21 cellular contexts compared by ENCODE assay signal in genomic region chr16:17386229-17386628, GRCh38.
"Had no signal": no experiment of that assay in that cellular context is flagged by ENCODE, and none has a peak within 500 bp of the region (broad histone marks: within the 10 kb centered on the region; RNA-seq: fewer than 3 reads in every experiment).

No MANE protein-coding gene starts in this region.

- H3K27ac Mint-ChIP-seq: activated naive CD8-positive, alpha-beta T cell; mesothelial cell of epicardium; natural killer cell treated with Interleukin-12 subunit alpha and Interleukin-12 subunit beta and Interleukin-15 and Interleukin-18, amount 100 ng/mL, for 72 hours; stimulated activated naive CD8-positive, alpha-beta T cell treated with anti-CD3 and anti-CD28 coated beads, Interleukin-15, Interleukin-2, amounts not matched to agents 100 ng/mL and 50 ng/mL, for 24 hours had no signal

- H3K9me3 ChIP-seq: left lung, right atrium auricular region, suprapubic skin, vagina had no signal

- H3K4me3 Mint-ChIP-seq: activated naive CD8-positive, alpha-beta T cell; mesothelial cell of epicardium; natural killer cell treated with Interleukin-12 subunit alpha and Interleukin-12 subunit beta and Interleukin-15 and Interleukin-18, amount 100 ng/mL, for 72 hours; stimulated activated naive CD8-positive, alpha-beta T cell treated with anti-CD3 and anti-CD28 coated beads, Interleukin-15, Interleukin-2, amounts not matched to agents 100 ng/mL and 50 ng/mL, for 24 hours had no signal

- H3K27me3 Mint-ChIP-seq: activated naive CD8-positive, alpha-beta T cell; natural killer cell treated with Interleukin-12 subunit alpha and Interleukin-12 subunit beta and Interleukin-15 and Interleukin-18, amount 100 ng/mL, for 72 hours; stimulated activated naive CD8-positive, alpha-beta T cell treated with anti-CD3 and anti-CD28 coated beads, Interleukin-15, Interleukin-2, amounts not matched to agents 100 ng/mL and 50 ng/mL, for 24 hours had no signal

- DNase-seq: activated CD4-positive, alpha-beta T cell treated with anti-CD3 and anti-CD28 coated beads for 1 hour; activated CD8-positive, alpha-beta memory T cell treated with anti-CD3 and anti-CD28 coated beads for 24 hours; dorsolateral prefrontal cortex; foreskin keratinocyte; hypothalamus; left lung; occipital lobe; small intestine; stimulated activated CD4-positive, alpha-beta T cell treated with anti-CD3 and anti-CD28 coated beads, Interleukin-15, amount 100 ng/mL, for 24 hours; stimulated activated CD4-positive, alpha-beta T cell treated with anti-CD3 and anti-CD28 coated beads, Interleukin-2, amount 100 ng/mL, for 48 hours; T-helper 1 cell; T1000; trophoblast cell had no signal

- H3K36me3 ChIP-seq: left lung, right atrium auricular region, suprapubic skin, vagina had no signal

- H3K9me3 Mint-ChIP-seq: mesothelial cell of epicardium; natural killer cell treated with Interleukin-12 subunit alpha and Interleukin-12 subunit beta and Interleukin-15 and Interleukin-18, amount 100 ng/mL, for 72 hours; stimulated activated naive CD8-positive, alpha-beta T cell treated with anti-CD3 and anti-CD28 coated beads, Interleukin-15, Interleukin-2, amounts not matched to agents 100 ng/mL and 50 ng/mL, for 24 hours had no signal

- H3K27me3 ChIP-seq: dorsolateral prefrontal cortex, foreskin keratinocyte, left lung, right atrium auricular region, suprapubic skin, vagina had no signal

- H3K4me1 ChIP-seq: foreskin keratinocyte had no signal

- ATAC-seq: foreskin keratinocyte; left lung; natural killer cell treated with Interleukin-12 subunit alpha and Interleukin-12 subunit beta and Interleukin-15 and Interleukin-18, amount 100 ng/mL, for 72 hours had no signal

- H3K36me3 Mint-ChIP-seq: mesothelial cell of epicardium; natural killer cell treated with Interleukin-12 subunit alpha and Interleukin-12 subunit beta and Interleukin-15 and Interleukin-18, amount 100 ng/mL, for 72 hours had no signal

- H3K4me3 ChIP-seq: dorsolateral prefrontal cortex, left lung, right atrium auricular region, suprapubic skin, vagina had no signal

- H3K27ac ChIP-seq: dorsolateral prefrontal cortex, epithelial cell of prostate, foreskin keratinocyte, left lung, right atrium auricular region, suprapubic skin had no signal

- FAIRE-seq: small intestine had no signal
